12 cellular contexts compared by ENCODE assay signal in genomic region chr1:208475951-208476824, GRCh38.
DNase-seq lines count a peak whose midpoint lies in the region; ATAC-seq and TF ChIP-seq lines count a peak whose summit lies in the region.
"Had no signal": no experiment of that assay in that cellular context is flagged by ENCODE, and none has a peak within 500 bp of the region (broad histone marks: within the 10 kb centered on the region; RNA-seq: fewer than 3 reads in every experiment).

No MANE protein-coding gene starts in this region.

- no peaks in the 10 kb centered on the region for H3K27me3 ChIP-seq in right lobe of liver
- no peaks in the 10 kb centered on the region for H3K27me3 ChIP-seq in aorta (ENCODE audit: control insufficient read depth in 1 of 2, insufficient read depth in 2 of 2, low read length in 1 of 2)
- H3K27me3 ChIP-seq: BLaER1 had no signal

- H3K27ac Mint-ChIP-seq in chondrocyte (ENCODE audit: unreplicated experiment): no peak overlapping the region
- H3K27ac Mint-ChIP-seq: activated B cell treated with CpG ODN at 0.5 μM for 24 hours; activated naive CD8-positive, alpha-beta T cell treated with anti-CD3 and anti-CD28 coated beads, Interleukin-2, amount 50 U/mL, for 24 hours had no signal

- no peak for TF ChIP-seq POLR2A in right lobe of liver (IDR thresholded peaks at IDR 0.05)

- H3K9me3 ChIP-seq in right lobe of liver: no peaks in the 10 kb centered on the region
- no peaks in the 10 kb centered on the region for H3K9me3 ChIP-seq in aorta (ENCODE audit: control insufficient read depth, low read length)
- H3K9me3 ChIP-seq: BLaER1 had no signal

- H3K36me3 Mint-ChIP-seq in chondrocyte (ENCODE audit: low read depth): no peaks in the 10 kb centered on the region

- H3K4me3 ChIP-seq in right lobe of liver: no peak overlapping the region
- no peak overlapping the region for H3K4me3 ChIP-seq in aorta (ENCODE audit: low read length in 2 of 2)
- H3K4me3 ChIP-seq: BLaER1 had no signal

- no peak overlapping the region for H3K27ac ChIP-seq in right lobe of liver
- no peak overlapping the region for H3K27ac ChIP-seq in aorta (ENCODE audit: low read depth in 1 of 2, low read length in 2 of 2)
- H3K27ac ChIP-seq: BLaER1 had no signal

- peaks cover 13% of the 10 kb centered on the region for H3K27me3 Mint-ChIP-seq in chondrocyte (ENCODE audit: low read depth)

- peak; percentile 34 for TF ChIP-seq CTCF in chondrocyte (IDR thresholded peaks at IDR 0.05)
- peak in 3 of 4 donors; percentile 8 to 16 (median 11) for TF ChIP-seq CTCF in right lobe of liver (IDR thresholded peaks at IDR 0.05)

- intact Hi-C loops in Right ventricle myocardium inferior (cut with DNase I): no loop called here
- intact Hi-C loops in cardiac septum (cut with DNase I): no loop called here
- intact Hi-C loops in right lobe of liver (cut with DNase I): no loop called here
- intact Hi-C loops in aorta (cut with DNase I): no loop called here

- H3K36me3 ChIP-seq in right lobe of liver (no peaks in the 10 kb centered on the region), aorta (ENCODE audit: control insufficient read depth in 1 of 2, insufficient read depth in 2 of 2, low read length in 1 of 2) (no peaks in the 10 kb centered on the region)
- H3K36me3 ChIP-seq: BLaER1 had no signal

- 65% methylated on average over 5 of the region's 5 CpGs for WGBS in right lobe of liver (ENCODE audit: insufficient coverage, low coverage, low lambda C conversion rate, missing lambda C conversion rate)
- WGBS in aorta, 2 donors: 69 to 71% methylated on average over 5 of the region's 5 CpGs

- no peaks in the 10 kb centered on the region for H3K4me1 Mint-ChIP-seq in chondrocyte (ENCODE audit: low read depth)
- H3K4me1 Mint-ChIP-seq: activated B cell treated with CpG ODN at 0.5 μM for 24 hours; activated naive CD8-positive, alpha-beta T cell treated with anti-CD3 and anti-CD28 coated beads, Interleukin-2, amount 50 U/mL, for 24 hours had no signal

- peak; percentile 75 for ATAC-seq in Right ventricle myocardium inferior
- peak; percentile 37 to 96 (median 83) for ATAC-seq in right lobe of liver
- peak; percentile 59 for ATAC-seq in aorta (ENCODE audit: low FRiP score)
- ATAC-seq in GM19463 (IDR thresholded peaks at IDR 0.05; ENCODE audit: unreplicated experiment): no peak
- ATAC-seq: activated naive CD8-positive, alpha-beta T cell treated with anti-CD3 and anti-CD28 coated beads, Interleukin-2, amount 50 U/mL, for 24 hours had no signal

- no peak overlapping the region for H3K4me3 Mint-ChIP-seq in chondrocyte (ENCODE audit: unreplicated experiment)
- H3K4me3 Mint-ChIP-seq: activated B cell treated with CpG ODN at 0.5 μM for 24 hours; activated naive CD8-positive, alpha-beta T cell treated with anti-CD3 and anti-CD28 coated beads, Interleukin-2, amount 50 U/mL, for 24 hours had no signal

- H3K4me1 ChIP-seq in right lobe of liver (peaks cover 0 to 6% (median 0%) of the 10 kb centered on the region in 4 donors), aorta (ENCODE audit: control insufficient read depth in 1 of 2, insufficient read depth in 2 of 2, low read length in 2 of 2) (peaks cover 0 to 2% of the 10 kb centered on the region in 2 donors)
- H3K4me1 ChIP-seq: BLaER1 had no signal

- no peaks in the 10 kb centered on the region for H3K9me3 Mint-ChIP-seq in chondrocyte (ENCODE audit: low read depth)
- H3K9me3 Mint-ChIP-seq: activated B cell treated with CpG ODN at 0.5 μM for 24 hours; activated naive CD8-positive, alpha-beta T cell treated with anti-CD3 and anti-CD28 coated beads, Interleukin-2, amount 50 U/mL, for 24 hours had no signal

- no peak for DNase-seq in Right ventricle myocardium inferior (ENCODE audit: missing footprints)
- DNase-seq in cardiac septum (ENCODE audit: low spot score): no peak
- DNase-seq in chondrocyte (ENCODE audit: low spot score): no peak
- DNase-seq in right lobe of liver: peak in 1 of 3 donors; percentile 32
- DNase-seq in aorta: no peak
- no peak for DNase-seq in HT-29 (ENCODE audit: low spot score)
- DNase-seq in NCI-H1436 treated with DMSO at 0.1 percent for 48 hours (lab: John Stamatoyannopoulos, UW): no peak
- DNase-seq: activated B cell treated with CpG ODN at 0.5 μM for 24 hours; activated naive CD8-positive, alpha-beta T cell treated with anti-CD3 and anti-CD28 coated beads, Interleukin-2, amount 50 U/mL, for 24 hours; NCI-H226 had no signal
